ENCODE assay signal across 8 cellular contexts in genomic region chr7:149136118-149136517, GRCh38.
"Had no signal": no experiment of that assay in that cellular context is flagged by ENCODE, and none has a peak within 500 bp of the region (broad histone marks: within the 10 kb centered on the region; RNA-seq: fewer than 3 reads in every experiment).

No MANE protein-coding gene starts in this region.

- DNase-seq: GOT3, HFFc6, KG1 had no signal

- H3K4me3 ChIP-seq: HAP-1 had no signal

- H3K4me1 Mint-ChIP-seq: IgD-negative memory B cell had no signal

- ATAC-seq: HCT116, HepG2 had no signal

- H3K9me3 Mint-ChIP-seq: HFFc6, IgD-negative memory B cell had no signal

- H3K27me3 Mint-ChIP-seq: IgD-negative memory B cell had no signal

- H3K4me3 Mint-ChIP-seq: HFFc6, IgD-negative memory B cell had no signal

- FAIRE-seq: HepG2 had no signal

- H3K27ac Mint-ChIP-seq: HFFc6, IgD-negative memory B cell had no signal

- H3K27ac ChIP-seq: HL-60 had no signal

- H3K4me1 ChIP-seq: HAP-1 had no signal
